Comparison of ENCODE assay signal across 8 cellular contexts in the genomic region with DNA sequence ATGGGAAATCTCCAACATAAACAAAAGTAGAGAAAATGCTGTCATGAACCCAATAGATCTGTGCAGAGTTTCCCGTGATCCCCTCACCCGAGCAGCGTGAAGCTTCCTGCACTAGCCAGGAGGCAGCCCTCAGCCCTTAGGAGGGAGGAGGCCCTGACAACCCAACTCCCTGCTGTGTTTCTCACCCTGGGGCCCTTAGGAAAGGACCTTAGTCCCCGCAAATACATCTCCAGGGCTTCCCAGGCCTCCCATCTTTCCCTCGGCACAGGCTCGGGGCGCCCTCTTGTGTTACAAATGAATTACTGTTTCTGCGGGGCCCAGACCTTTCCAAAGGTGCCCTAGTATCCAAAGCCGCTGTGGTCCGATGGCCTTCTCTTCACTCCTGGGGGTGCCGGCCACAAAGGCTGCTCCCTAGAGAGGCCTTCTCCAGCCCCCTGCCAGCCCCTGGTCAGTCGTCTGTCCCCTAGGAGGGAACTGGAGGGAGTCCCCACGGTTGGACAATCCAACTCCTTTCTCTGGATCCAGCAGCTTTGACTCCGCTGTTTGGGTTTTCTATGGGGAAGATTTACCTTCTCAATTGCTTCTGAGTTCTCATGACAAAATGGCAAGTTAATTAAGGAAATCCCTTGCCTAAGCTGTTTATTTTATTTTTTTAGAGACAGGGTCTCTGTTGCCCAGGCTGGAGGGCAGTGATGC. TPM values are rescaled to one million over a fixed set of nuclear protein-coding genes. Genes with fewer than 3 reads are reported as not detected.
DNase-seq lines count a peak whose midpoint lies in the region; ATAC-seq and FAIRE-seq lines count a peak whose summit lies in the region.

No MANE protein-coding gene starts in this region.

- no peak overlapping the region for H3K4me3 ChIP-seq in Jurkat, Clone E6-1 (ENCODE audit: low read length)

- DNase-seq in DMS153 treated with DMSO at 0.1 percent for 48 hours (lab: John Stamatoyannopoulos, UW; ENCODE audit: unreplicated experiment), result peak; percentile 43
- DNase-seq in Jurkat, Clone E6-1 (ENCODE audit: low read depth, low spot score), result peak; percentile 23
- peak; percentile 56 for DNase-seq in RCC 7860 (ENCODE audit: low spot score)
- DNase-seq in activated naive CD4-positive, alpha-beta T cell treated with anti-CD3 and anti-CD28 coated beads, Interleukin-2, amount 10 ng/mL, durations not matched to agents 7 days and 5 days, result peak; percentile 64
- DNase-seq in glomerular endothelial cell (ENCODE audit: extremely low read depth, low read depth, low spot score), result peak; percentile 14
- peak; percentile 37 to 95 (median 68) for DNase-seq in posterior cingulate gyrus

- H3K9me3 Mint-ChIP-seq in activated naive CD4-positive, alpha-beta T cell treated with anti-CD3 and anti-CD28 coated beads, Interleukin-2, amount 10 ng/mL, durations not matched to agents 7 days and 5 days, result no peaks in the 10 kb centered on the region

- no peaks in the 10 kb centered on the region for H3K27me3 Mint-ChIP-seq in activated naive CD4-positive, alpha-beta T cell treated with anti-CD3 and anti-CD28 coated beads, Interleukin-2, amount 10 ng/mL, durations not matched to agents 7 days and 5 days

- FAIRE-seq in RCC 7860 (lab: Jason Lieb, UNC), result no peak

- no peak overlapping the region for H3K4me3 Mint-ChIP-seq in activated naive CD4-positive, alpha-beta T cell treated with anti-CD3 and anti-CD28 coated beads, Interleukin-2, amount 10 ng/mL, durations not matched to agents 7 days and 5 days

- peaks cover 3% of the 10 kb centered on the region for H3K36me3 Mint-ChIP-seq in activated naive CD4-positive, alpha-beta T cell treated with anti-CD3 and anti-CD28 coated beads, Interleukin-2, amount 10 ng/mL, durations not matched to agents 7 days and 5 days

- H3K4me1 Mint-ChIP-seq in activated naive CD4-positive, alpha-beta T cell treated with anti-CD3 and anti-CD28 coated beads, Interleukin-2, amount 10 ng/mL, durations not matched to agents 7 days and 5 days, result no peaks in the 10 kb centered on the region

- H3K27ac Mint-ChIP-seq in activated naive CD4-positive, alpha-beta T cell treated with anti-CD3 and anti-CD28 coated beads, Interleukin-2, amount 10 ng/mL, durations not matched to agents 7 days and 5 days, result no peak overlapping the region

- intact Hi-C loops in posterior cingulate gyrus (cut with DNase I), result loop anchor here (1.0 to 2.0 kb wide), 2 partner anchors 420 to 548 kb away; a partner anchor contains a TSS

- ATAC-seq in HG02588 (IDR thresholded peaks at IDR 0.05; ENCODE audit: unreplicated experiment) (no peak), HG02870 (IDR thresholded peaks at IDR 0.05; ENCODE audit: unreplicated experiment) (no peak)

- CTCF ChIA-PET in activated naive CD4-positive, alpha-beta T cell treated with anti-CD3 and anti-CD28 coated beads, Interleukin-2, amount 10 ng/mL, durations not matched to agents 7 days and 5 days (lab: Charles Lee), result interaction anchor here (0.7 to 2.6 kb wide), 13 partner anchors 15 to 694 kb away, joined by 3 to 15 read pairs (median 4); no protein-coding TSS in a partner anchor

RNA-seq across cellular contexts. Expression of a gene that starts 49.9 kb away (rescaled TPM):
- 5.2 TPM for polyA plus RNA-seq in Jurkat, Clone E6-1 (2012; ENCODE audit: insufficient read depth, insufficient read length)
- 5.5 and 11.9 TPM in 2 replicates for total RNA-seq in glomerular endothelial cell

Comparison
In these comparisons a context has a peak if more than half of its experiments do, and no peak if none do; other contexts are left out.
1. DNase-seq: peak in every context shown above with its lines; median percentile 68 in posterior cingulate gyrus; 64 in activated naive CD4-positive, alpha-beta T cell treated with anti-CD3 and anti-CD28 coated beads, Interleukin-2, amount 10 ng/mL, durations not matched to agents 7 days and 5 days; 56 in RCC 7860; 43 in DMS153 treated with DMSO at 0.1 percent for 48 hours; 23 in Jurkat, Clone E6-1; 14 in glomerular endothelial cell.